In genomic region chr12:109018276-109018675, GRCh38 we compare ENCODE assay signal across 17 cellular contexts. TPM values are rescaled to one million over a fixed set of nuclear protein-coding genes. Genes with fewer than 3 reads are reported as not detected.
DNase-seq lines count a peak whose midpoint lies in the region; ATAC-seq lines count a peak whose summit lies in the region.
"Had no signal": no experiment of that assay in that cellular context is flagged by ENCODE, and none has a peak within 500 bp of the region (broad histone marks: within the 10 kb centered on the region; RNA-seq: fewer than 3 reads in every experiment).

No MANE protein-coding gene starts in this region.

- in situ Hi-C loops in G401 (cut with HindIII; ENCODE audit: low sequenced_read_pairs): no loop called here

- CTCF ChIA-PET in activated CD4-positive, alpha-beta T cell treated with anti-CD3 and anti-CD28 coated beads for 36 hours (lab: Charles Lee): no interaction called here

- POLR2A ChIA-PET in activated CD4-positive, alpha-beta T cell treated with anti-CD3 and anti-CD28 coated beads for 36 hours (lab: Charles Lee): no interaction called here

- no peak overlapping the region for H3K4me3 Mint-ChIP-seq in activated CD4-positive, alpha-beta T cell treated with anti-CD3 and anti-CD28 coated beads for 36 hours

- ATAC-seq in activated CD4-positive, alpha-beta T cell treated with anti-CD3 and anti-CD28 coated beads for 36 hours: no peak
- ATAC-seq in HG03354 (IDR thresholded peaks at IDR 0.05; ENCODE audit: poor library complexity, severe bottlenecking, unreplicated experiment): no peak

- no peaks in the 10 kb centered on the region for H3K9me3 Mint-ChIP-seq in activated CD4-positive, alpha-beta T cell treated with anti-CD3 and anti-CD28 coated beads for 36 hours (ENCODE audit: low read depth)

- H3K4me1 Mint-ChIP-seq in activated CD4-positive, alpha-beta T cell treated with anti-CD3 and anti-CD28 coated beads for 36 hours: peaks cover 2% of the 10 kb centered on the region

- DNase-seq in G401 (ENCODE audit: low spot score): peak; percentile 73
- peak; percentile 53 for DNase-seq in NCI-H69 (lab: John Stamatoyannopoulos, UW)
- DNase-seq in ecto neural progenitor cell (ENCODE audit: low spot score): peak; percentile 32
- peak; percentile 4 for DNase-seq in pons (ENCODE audit: low spot score)
- DNase-seq in activated CD4-positive, alpha-beta T cell treated with anti-CD3 and anti-CD28 coated beads for 36 hours: no peak
- DNase-seq in amygdala (lab: John Stamatoyannopoulos, UW): no peak
- no peak for DNase-seq in dedifferentiated amniotic fluid mesenchymal stem cell (ENCODE audit: extremely low spot score)
- DNase-seq: Caco-2, DMS53, IMR-90, NCI-H1417 treated with DMSO at 0.1 percent for 48 hours, NCI-H2029 treated with DMSO at 0.1 percent for 48 hours, NCI-H345, SHP77 treated with DMSO at 0.1 percent for 48 hours had no signal

- no peak overlapping the region for H3K27ac Mint-ChIP-seq in activated CD4-positive, alpha-beta T cell treated with anti-CD3 and anti-CD28 coated beads for 36 hours

- peaks cover 29% of the 10 kb centered on the region for H3K27me3 Mint-ChIP-seq in activated CD4-positive, alpha-beta T cell treated with anti-CD3 and anti-CD28 coated beads for 36 hours

- no peaks in the 10 kb centered on the region for H3K36me3 Mint-ChIP-seq in activated CD4-positive, alpha-beta T cell treated with anti-CD3 and anti-CD28 coated beads for 36 hours (ENCODE audit: low read depth)

- intact Hi-C loops in activated CD4-positive, alpha-beta T cell treated with anti-CD3 and anti-CD28 coated beads for 36 hours (cut with DNase I, micrococcal nuclease): no loop called here

RNA-seq across cellular contexts. Expression of gene SVOP, which starts 2.6 kb away (rescaled TPM):
- 0.25 and 1.0 TPM in 2 replicates for total RNA-seq in G401 (2014; rRNA removed; shearing (Covaris generic))
- total RNA-seq in activated CD4-positive, alpha-beta T cell treated with anti-CD3 and anti-CD28 coated beads for 36 hours: not detected
- total RNA-seq: HT-29, IMR-90, LHCN-M2 had no signal

RNA-seq across cellular contexts. Expression of gene USP30, which starts 34.1 kb away (rescaled TPM):
- 20.5 and 21.6 TPM in 2 replicates for total RNA-seq in G401 (2014; rRNA removed; shearing (Covaris generic))
- 10 to 100 TPM in 1 of 2 experiments, 1 to 10 TPM in 1; 9.2 to 14.5 TPM for total RNA-seq in activated CD4-positive, alpha-beta T cell treated with anti-CD3 and anti-CD28 coated beads for 36 hours

Comparison
In these comparisons a context has a peak if more than half of its experiments do, and no peak if none do; other contexts are left out.
1. DNase-seq: peak in G401 (single experiment), NCI-H69 (single experiment), ecto neural progenitor cell (single experiment) and pons (single experiment); none in activated CD4-positive, alpha-beta T cell treated with anti-CD3 and anti-CD28 coated beads for 36 hours (single experiment), amygdala (0 of 56) and dedifferentiated amniotic fluid mesenchymal stem cell (single experiment).